1 cellular context compared by ENCODE assay signal in the genomic region with DNA sequence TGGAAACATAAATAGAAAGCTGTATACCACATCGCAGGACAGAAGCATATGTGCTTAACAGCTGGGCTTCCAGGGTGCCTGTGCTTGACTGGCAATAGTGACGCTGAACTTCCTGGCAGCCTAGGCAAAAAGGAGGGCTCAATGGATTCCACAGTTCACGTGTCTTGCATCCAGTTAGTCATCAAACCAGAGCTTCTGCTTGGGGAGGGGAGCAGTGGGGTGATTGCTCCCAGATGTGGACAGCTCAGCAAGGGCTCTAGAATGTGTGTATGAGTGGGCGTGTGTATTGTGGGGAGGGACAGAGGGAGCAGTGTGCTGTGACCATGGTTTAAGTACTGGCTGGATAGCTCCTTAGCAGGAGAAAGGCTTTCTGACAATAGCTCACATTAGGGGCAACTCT.
TF ChIP-seq lines count a peak whose summit lies in the region.

No MANE protein-coding gene starts in this region.

TF ChIP-seq in HepG2, 621 proteins besides CTCF, POLR2A, EP300 and RAD21:
- TF ChIP-seq MZF1 (CRISPR knock-in tag; IDR thresholded peaks at IDR 0.05; ENCODE audit: borderline replicate concordance) (no peak), SMARCC2 (IDR thresholded peaks at IDR 0.05) (no peak), IRF1 (CRISPR knock-in tag; IDR thresholded peaks at IDR 0.05; ENCODE audit: low read depth) (no peak), SPEN (CRISPR knock-in tag; IDR thresholded peaks at IDR 0.05; ENCODE audit: low read depth) (no peak), SMC3 (IDR thresholded peaks at IDR 0.05; ENCODE audit: low read length) (no peak), ZNF607 (CRISPR knock-in tag; IDR thresholded peaks at IDR 0.05; ENCODE audit: borderline replicate concordance) (no peak), SSRP1 (CRISPR knock-in tag; IDR thresholded peaks at IDR 0.05) (no peak), FOXJ3 (CRISPR knock-in tag; IDR thresholded peaks at IDR 0.05; ENCODE audit: borderline replicate concordance) (no peak), SRY (CRISPR knock-in tag; IDR thresholded peaks at IDR 0.05) (no peak), ONECUT2 (CRISPR knock-in tag; IDR thresholded peaks at IDR 0.05) (no peak), ZNF724P (CRISPR knock-in tag; IDR thresholded peaks at IDR 0.05; ENCODE audit: borderline replicate concordance) (no peak), PCBP2 (optimal IDR thresholded peaks at IDR 0.05; ENCODE audit: low read depth, low read length, poor library complexity, severe bottlenecking) (no peak), ZNF18 (CRISPR knock-in tag; IDR thresholded peaks at IDR 0.05; ENCODE audit: insufficient replicate concordance) (no peak)
- TF ChIP-seq, protein P1, sequence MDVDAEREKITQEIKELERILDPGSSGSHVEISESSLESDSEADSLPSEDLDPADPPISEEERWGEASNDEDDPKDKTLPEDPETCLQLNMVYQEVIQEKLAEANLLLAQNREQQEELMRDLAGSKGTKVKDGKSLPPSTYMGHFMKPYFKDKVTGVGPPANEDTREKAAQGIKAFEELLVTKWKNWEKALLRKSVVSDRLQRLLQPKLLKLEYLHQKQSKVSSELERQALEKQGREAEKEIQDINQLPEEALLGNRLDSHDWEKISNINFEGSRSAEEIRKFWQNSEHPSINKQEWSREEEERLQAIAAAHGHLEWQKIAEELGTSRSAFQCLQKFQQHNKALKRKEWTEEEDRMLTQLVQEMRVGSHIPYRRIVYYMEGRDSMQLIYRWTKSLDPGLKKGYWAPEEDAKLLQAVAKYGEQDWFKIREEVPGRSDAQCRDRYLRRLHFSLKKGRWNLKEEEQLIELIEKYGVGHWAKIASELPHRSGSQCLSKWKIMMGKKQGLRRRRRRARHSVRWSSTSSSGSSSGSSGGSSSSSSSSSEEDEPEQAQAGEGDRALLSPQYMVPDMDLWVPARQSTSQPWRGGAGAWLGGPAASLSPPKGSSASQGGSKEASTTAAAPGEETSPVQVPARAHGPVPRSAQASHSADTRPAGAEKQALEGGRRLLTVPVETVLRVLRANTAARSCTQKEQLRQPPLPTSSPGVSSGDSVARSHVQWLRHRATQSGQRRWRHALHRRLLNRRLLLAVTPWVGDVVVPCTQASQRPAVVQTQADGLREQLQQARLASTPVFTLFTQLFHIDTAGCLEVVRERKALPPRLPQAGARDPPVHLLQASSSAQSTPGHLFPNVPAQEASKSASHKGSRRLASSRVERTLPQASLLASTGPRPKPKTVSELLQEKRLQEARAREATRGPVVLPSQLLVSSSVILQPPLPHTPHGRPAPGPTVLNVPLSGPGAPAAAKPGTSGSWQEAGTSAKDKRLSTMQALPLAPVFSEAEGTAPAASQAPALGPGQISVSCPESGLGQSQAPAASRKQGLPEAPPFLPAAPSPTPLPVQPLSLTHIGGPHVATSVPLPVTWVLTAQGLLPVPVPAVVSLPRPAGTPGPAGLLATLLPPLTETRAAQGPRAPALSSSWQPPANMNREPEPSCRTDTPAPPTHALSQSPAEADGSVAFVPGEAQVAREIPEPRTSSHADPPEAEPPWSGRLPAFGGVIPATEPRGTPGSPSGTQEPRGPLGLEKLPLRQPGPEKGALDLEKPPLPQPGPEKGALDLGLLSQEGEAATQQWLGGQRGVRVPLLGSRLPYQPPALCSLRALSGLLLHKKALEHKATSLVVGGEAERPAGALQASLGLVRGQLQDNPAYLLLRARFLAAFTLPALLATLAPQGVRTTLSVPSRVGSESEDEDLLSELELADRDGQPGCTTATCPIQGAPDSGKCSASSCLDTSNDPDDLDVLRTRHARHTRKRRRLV (CRISPR knock-in tag; IDR thresholded peaks at IDR 0.05), result no peak
- TF ChIP-seq, protein P2, sequence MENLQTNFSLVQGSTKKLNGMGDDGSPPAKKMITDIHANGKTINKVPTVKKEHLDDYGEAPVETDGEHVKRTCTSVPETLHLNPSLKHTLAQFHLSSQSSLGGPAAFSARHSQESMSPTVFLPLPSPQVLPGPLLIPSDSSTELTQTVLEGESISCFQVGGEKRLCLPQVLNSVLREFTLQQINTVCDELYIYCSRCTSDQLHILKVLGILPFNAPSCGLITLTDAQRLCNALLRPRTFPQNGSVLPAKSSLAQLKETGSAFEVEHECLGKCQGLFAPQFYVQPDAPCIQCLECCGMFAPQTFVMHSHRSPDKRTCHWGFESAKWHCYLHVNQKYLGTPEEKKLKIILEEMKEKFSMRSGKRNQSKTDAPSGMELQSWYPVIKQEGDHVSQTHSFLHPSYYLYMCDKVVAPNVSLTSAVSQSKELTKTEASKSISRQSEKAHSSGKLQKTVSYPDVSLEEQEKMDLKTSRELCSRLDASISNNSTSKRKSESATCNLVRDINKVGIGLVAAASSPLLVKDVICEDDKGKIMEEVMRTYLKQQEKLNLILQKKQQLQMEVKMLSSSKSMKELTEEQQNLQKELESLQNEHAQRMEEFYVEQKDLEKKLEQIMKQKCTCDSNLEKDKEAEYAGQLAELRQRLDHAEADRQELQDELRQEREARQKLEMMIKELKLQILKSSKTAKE (CRISPR knock-in tag; IDR thresholded peaks at IDR 0.05; ENCODE audit: borderline replicate concordance), result no peak
TF ChIP-seq in HepG2: peak in this region for 0.
